ENCODE assay signal across 18 cellular contexts in the genomic region with DNA sequence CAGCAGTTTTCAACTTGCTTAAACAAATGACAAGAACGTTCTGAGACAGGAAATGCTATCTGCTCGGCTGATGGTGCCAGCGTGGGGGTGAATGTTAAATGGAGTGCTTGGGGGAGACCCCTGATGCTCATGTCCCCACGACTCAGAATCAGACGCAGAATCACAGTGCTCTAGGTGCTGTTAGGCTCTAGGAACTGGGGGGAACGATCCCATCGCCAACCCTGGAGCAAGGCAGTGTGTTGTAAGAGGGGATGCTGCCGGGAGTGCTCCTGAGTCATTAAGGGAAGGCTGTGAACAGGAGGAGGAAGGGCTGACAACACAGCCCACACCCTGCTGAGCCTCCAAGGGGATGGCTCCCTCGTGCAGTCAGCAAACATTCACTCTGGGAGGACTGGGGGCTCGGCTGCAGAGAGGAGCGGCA. TPM values are rescaled to one million over a fixed set of nuclear protein-coding genes. Genes with fewer than 3 reads are reported as not detected.
DNase-seq lines count a peak whose midpoint lies in the region; ATAC-seq and TF ChIP-seq lines count a peak whose summit lies in the region.
"Had no signal": no experiment of that assay in that cellular context is flagged by ENCODE, and none has a peak within 500 bp of the region (broad histone marks: within the 10 kb centered on the region; RNA-seq: fewer than 3 reads in every experiment).

No MANE protein-coding gene starts in this region.

- TF ChIP-seq POLR2A in breast epithelium (IDR thresholded peaks at IDR 0.05) = no peak

- CTCF ChIA-PET in MCF 10A (lab: Yijun Ruan, JAX) = interaction anchor here (1.7 kb wide), 1 partner anchor 42 kb away, joined by 6 read pairs; no protein-coding TSS in a partner anchor

- no peak overlapping the region for H3K4me3 ChIP-seq in breast epithelium
- no peak overlapping the region for H3K4me3 ChIP-seq in upper lobe of right lung
- no peak overlapping the region for H3K4me3 ChIP-seq in BE2C (ENCODE audit: low read depth, low read length)
- H3K4me3 ChIP-seq: thoracic aorta had no signal

- H3K36me3 ChIP-seq in breast epithelium (no peaks in the 10 kb centered on the region), upper lobe of right lung (no peaks in the 10 kb centered on the region), BE2C (no peaks in the 10 kb centered on the region)
- H3K36me3 ChIP-seq: thoracic aorta had no signal

- POLR2A ChIA-PET in MCF 10A (lab: Yijun Ruan, JAX) = no interaction called here

- no TSS peak for BruUV-seq in MCF 10A (replicated peaks; lab: Mats Ljungman, UMichigan)

- no peaks in the 10 kb centered on the region for H3K36me3 Mint-ChIP-seq in MCF 10A (ENCODE audit: insufficient read depth, unreplicated experiment)
- H3K36me3 Mint-ChIP-seq: CD4-positive, alpha-beta memory T cell had no signal

- H3K27ac Mint-ChIP-seq in MCF 10A (ENCODE audit: low read depth, unreplicated experiment) = no peak overlapping the region
- H3K27ac Mint-ChIP-seq: activated CD4-positive, alpha-beta T cell treated with anti-CD3 and anti-CD28 coated beads for 36 hours; progenitor cell of endocrine pancreas; T-helper 2 cell treated with Interferon-gamma antibody and Interleukin-4, amounts not matched to agents 5 μg/mL and 100 μg/mL, for 36 hours had no signal

- H3K9me3 ChIP-seq in breast epithelium = no peaks in the 10 kb centered on the region
- H3K9me3 ChIP-seq in upper lobe of right lung = no peaks in the 10 kb centered on the region
- H3K9me3 ChIP-seq in BE2C = no peaks in the 10 kb centered on the region
- H3K9me3 ChIP-seq: thoracic aorta had no signal

- no peak overlapping the region for H3K4me3 Mint-ChIP-seq in MCF 10A (ENCODE audit: unreplicated experiment)
- H3K4me3 Mint-ChIP-seq: activated CD4-positive, alpha-beta T cell treated with anti-CD3 and anti-CD28 coated beads for 36 hours; nephron; T-helper 2 cell treated with Interferon-gamma antibody and Interleukin-4, amounts not matched to agents 5 μg/mL and 100 μg/mL, for 36 hours had no signal

- DNase-seq in MCF 10A (ENCODE audit: unreplicated experiment) = peak; percentile 18
- no peak for DNase-seq in breast epithelium (ENCODE audit: low spot score in 2 of 2)
- DNase-seq in UCSD-AML1 (lab: John Stamatoyannopoulos, UW; ENCODE audit: unreplicated experiment) = peak; percentile 22
- DNase-seq in head of caudate nucleus = peak in 40 of 42 donors; percentile 16 to 85 (median 61)
- no peak for DNase-seq in upper lobe of right lung
- no peak for DNase-seq in T-helper 1 cell
- no peak for DNase-seq in BE2C
- DNase-seq: activated CD4-positive, alpha-beta T cell treated with anti-CD3 and anti-CD28 coated beads for 36 hours; CD4-positive, alpha-beta memory T cell; DMS79 treated with DMSO at 0.1 percent for 48 hours; NCI-H446 treated with DMSO at 0.1 percent for 48 hours had no signal

- TF ChIP-seq CTCF in MCF 10A (IDR thresholded peaks at IDR 0.05; ENCODE audit: unreplicated experiment) (no peak), breast epithelium (IDR thresholded peaks at IDR 0.05) (no peak), upper lobe of right lung (IDR thresholded peaks at IDR 0.05) (no peak), BE2C (IDR thresholded peaks at IDR 0.05; ENCODE audit: low read depth, low read length) (no peak)

- H3K27ac ChIP-seq in breast epithelium = no peak overlapping the region
- H3K27ac ChIP-seq in upper lobe of right lung = no peak overlapping the region
- H3K27ac ChIP-seq: 22Rv1, thoracic aorta had no signal

- H3K4me1 ChIP-seq in breast epithelium (no peaks in the 10 kb centered on the region), upper lobe of right lung (no peaks in the 10 kb centered on the region), BE2C (no peaks in the 10 kb centered on the region)

- intact Hi-C loops in MCF 10A (cut with micrococcal nuclease) (no loop called here), breast epithelium (cut with DNase I; ENCODE audit: low total_unique reads) (no loop called here), head of caudate nucleus (cut with DNase I) (no loop called here), upper lobe of right lung (cut with DNase I) (no loop called here)

- no peaks in the 10 kb centered on the region for H3K9me3 Mint-ChIP-seq in MCF 10A (ENCODE audit: unreplicated experiment)
- H3K9me3 Mint-ChIP-seq: T-helper 2 cell treated with Interferon-gamma antibody and Interleukin-4, amounts not matched to agents 5 μg/mL and 100 μg/mL, for 36 hours had no signal

- H3K27me3 ChIP-seq in breast epithelium (no peaks in the 10 kb centered on the region), upper lobe of right lung (no peaks in the 10 kb centered on the region), BE2C (no peaks in the 10 kb centered on the region)

- H3K4me1 Mint-ChIP-seq in MCF 10A (ENCODE audit: insufficient read depth, unreplicated experiment) = no peaks in the 10 kb centered on the region

- ATAC-seq in upper lobe of right lung (peak; percentile 68), HG02973 (IDR thresholded peaks at IDR 0.05; ENCODE audit: unreplicated experiment) (no peak)
- ATAC-seq: activated CD4-positive, alpha-beta T cell treated with anti-CD3 and anti-CD28 coated beads for 36 hours; HCT116 had no signal

- H3K27me3 Mint-ChIP-seq in MCF 10A (ENCODE audit: insufficient read depth, unreplicated experiment) = peaks cover 5% of the 10 kb centered on the region

RNA-seq across cellular contexts. Expression of a gene that starts 34.0 kb away (rescaled TPM):
- total RNA-seq in MCF 10A (2022) (not detected in 2 replicates), breast epithelium (under 1 TPM in 2 of 3 donors, not detected in 1; 0.29 to 0.66 TPM), upper lobe of right lung (0.17 TPM)
- not detected for polyA plus RNA-seq in BE2C (2012; ENCODE audit: insufficient read depth, insufficient read length, low read depth)
- total RNA-seq: activated CD4-positive, alpha-beta T cell treated with anti-CD3 and anti-CD28 coated beads for 36 hours; CD4-positive, alpha-beta memory T cell; thoracic aorta had no signal
- polyA plus RNA-seq: CD4-positive, alpha-beta memory T cell had no signal

Comparison
In these comparisons a context has a peak if more than half of its experiments do, and no peak if none do; other contexts are left out.
1. DNase-seq: peak in MCF 10A (single experiment), UCSD-AML1 (single experiment) and head of caudate nucleus (40 of 42); none in breast epithelium (0 of 2), upper lobe of right lung (single experiment), T-helper 1 cell (0 of 5) and BE2C (single experiment).